In genomic region chr1:63790989-63791388, GRCh38 we compare ENCODE assay signal across 1 cellular context.
TF ChIP-seq lines count a peak whose summit lies in the region.

No MANE protein-coding gene starts in this region.

TF ChIP-seq in GM23338, 12 proteins besides CTCF, POLR2A, EP300 and RAD21 (continued from another document):
- TF ChIP-seq, protein P1, sequence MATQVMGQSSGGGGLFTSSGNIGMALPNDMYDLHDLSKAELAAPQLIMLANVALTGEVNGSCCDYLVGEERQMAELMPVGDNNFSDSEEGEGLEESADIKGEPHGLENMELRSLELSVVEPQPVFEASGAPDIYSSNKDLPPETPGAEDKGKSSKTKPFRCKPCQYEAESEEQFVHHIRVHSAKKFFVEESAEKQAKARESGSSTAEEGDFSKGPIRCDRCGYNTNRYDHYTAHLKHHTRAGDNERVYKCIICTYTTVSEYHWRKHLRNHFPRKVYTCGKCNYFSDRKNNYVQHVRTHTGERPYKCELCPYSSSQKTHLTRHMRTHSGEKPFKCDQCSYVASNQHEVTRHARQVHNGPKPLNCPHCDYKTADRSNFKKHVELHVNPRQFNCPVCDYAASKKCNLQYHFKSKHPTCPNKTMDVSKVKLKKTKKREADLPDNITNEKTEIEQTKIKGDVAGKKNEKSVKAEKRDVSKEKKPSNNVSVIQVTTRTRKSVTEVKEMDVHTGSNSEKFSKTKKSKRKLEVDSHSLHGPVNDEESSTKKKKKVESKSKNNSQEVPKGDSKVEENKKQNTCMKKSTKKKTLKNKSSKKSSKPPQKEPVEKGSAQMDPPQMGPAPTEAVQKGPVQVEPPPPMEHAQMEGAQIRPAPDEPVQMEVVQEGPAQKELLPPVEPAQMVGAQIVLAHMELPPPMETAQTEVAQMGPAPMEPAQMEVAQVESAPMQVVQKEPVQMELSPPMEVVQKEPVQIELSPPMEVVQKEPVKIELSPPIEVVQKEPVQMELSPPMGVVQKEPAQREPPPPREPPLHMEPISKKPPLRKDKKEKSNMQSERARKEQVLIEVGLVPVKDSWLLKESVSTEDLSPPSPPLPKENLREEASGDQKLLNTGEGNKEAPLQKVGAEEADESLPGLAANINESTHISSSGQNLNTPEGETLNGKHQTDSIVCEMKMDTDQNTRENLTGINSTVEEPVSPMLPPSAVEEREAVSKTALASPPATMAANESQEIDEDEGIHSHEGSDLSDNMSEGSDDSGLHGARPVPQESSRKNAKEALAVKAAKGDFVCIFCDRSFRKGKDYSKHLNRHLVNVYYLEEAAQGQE (IDR thresholded peaks at IDR 0.05; ENCODE audit: unreplicated experiment) = no peak
- TF ChIP-seq, protein P2, sequence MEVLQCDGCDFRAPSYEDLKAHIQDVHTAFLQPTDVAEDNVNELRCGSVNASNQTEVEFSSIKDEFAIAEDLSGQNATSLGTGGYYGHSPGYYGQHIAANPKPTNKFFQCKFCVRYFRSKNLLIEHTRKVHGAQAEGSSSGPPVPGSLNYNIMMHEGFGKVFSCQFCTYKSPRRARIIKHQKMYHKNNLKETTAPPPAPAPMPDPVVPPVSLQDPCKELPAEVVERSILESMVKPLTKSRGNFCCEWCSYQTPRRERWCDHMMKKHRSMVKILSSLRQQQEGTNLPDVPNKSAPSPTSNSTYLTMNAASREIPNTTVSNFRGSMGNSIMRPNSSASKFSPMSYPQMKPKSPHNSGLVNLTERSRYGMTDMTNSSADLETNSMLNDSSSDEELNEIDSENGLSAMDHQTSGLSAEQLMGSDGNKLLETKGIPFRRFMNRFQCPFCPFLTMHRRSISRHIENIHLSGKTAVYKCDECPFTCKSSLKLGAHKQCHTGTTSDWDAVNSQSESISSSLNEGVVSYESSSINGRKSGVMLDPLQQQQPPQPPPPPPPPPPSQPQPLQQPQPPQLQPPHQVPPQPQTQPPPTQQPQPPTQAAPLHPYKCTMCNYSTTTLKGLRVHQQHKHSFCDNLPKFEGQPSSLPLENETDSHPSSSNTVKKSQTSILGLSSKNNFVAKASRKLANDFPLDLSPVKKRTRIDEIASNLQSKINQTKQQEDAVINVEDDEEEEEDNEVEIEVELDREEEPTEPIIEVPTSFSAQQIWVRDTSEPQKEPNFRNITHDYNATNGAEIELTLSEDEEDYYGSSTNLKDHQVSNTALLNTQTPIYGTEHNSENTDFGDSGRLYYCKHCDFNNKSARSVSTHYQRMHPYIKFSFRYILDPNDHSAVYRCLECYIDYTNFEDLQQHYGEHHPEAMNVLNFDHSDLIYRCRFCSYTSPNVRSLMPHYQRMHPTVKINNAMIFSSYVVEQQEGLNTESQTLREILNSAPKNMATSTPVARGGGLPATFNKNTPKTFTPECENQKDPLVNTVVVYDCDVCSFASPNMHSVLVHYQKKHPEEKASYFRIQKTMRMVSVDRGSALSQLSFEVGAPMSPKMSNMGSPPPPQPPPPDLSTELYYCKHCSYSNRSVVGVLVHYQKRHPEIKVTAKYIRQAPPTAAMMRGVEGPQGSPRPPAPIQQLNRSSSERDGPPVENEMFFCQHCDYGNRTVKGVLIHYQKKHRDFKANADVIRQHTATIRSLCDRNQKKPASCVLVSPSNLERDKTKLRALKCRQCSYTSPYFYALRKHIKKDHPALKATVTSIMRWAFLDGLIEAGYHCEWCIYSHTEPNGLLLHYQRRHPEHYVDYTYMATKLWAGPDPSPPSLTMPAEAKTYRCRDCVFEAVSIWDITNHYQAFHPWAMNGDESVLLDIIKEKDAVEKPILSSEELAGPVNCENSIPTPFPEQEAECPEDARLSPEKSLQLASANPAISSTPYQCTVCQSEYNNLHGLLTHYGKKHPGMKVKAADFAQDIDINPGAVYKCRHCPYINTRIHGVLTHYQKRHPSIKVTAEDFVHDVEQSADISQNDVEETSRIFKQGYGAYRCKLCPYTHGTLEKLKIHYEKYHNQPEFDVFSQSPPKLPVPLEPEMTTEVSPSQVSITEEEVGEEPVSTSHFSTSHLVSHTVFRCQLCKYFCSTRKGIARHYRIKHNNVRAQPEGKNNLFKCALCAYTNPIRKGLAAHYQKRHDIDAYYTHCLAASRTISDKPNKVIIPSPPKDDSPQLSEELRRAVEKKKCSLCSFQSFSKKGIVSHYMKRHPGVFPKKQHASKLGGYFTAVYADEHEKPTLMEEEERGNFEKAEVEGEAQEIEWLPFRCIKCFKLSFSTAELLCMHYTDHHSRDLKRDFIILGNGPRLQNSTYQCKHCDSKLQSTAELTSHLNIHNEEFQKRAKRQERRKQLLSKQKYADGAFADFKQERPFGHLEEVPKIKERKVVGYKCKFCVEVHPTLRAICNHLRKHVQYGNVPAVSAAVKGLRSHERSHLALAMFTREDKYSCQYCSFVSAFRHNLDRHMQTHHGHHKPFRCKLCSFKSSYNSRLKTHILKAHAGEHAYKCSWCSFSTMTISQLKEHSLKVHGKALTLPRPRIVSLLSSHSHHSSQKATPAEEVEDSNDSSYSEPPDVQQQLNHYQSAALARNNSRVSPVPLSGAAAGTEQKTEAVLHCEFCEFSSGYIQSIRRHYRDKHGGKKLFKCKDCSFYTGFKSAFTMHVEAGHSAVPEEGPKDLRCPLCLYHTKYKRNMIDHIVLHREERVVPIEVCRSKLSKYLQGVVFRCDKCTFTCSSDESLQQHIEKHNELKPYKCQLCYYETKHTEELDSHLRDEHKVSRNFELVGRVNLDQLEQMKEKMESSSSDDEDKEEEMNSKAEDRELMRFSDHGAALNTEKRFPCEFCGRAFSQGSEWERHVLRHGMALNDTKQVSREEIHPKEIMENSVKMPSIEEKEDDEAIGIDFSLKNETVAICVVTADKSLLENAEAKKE (CRISPR knock-in tag; IDR thresholded peaks at IDR 0.05) = no peak
- TF ChIP-seq STAT1 (IDR thresholded peaks at IDR 0.05; ENCODE audit: unreplicated experiment) (no peak), JUNB (IDR thresholded peaks at IDR 0.05; ENCODE audit: unreplicated experiment) (no peak), ZNF114 (CRISPR knock-in tag; IDR thresholded peaks at IDR 0.05) (no peak), ETS1 (IDR thresholded peaks at IDR 0.05) (no peak), CREB1 (CRISPR knock-in tag; IDR thresholded peaks at IDR 0.05; ENCODE audit: low read depth) (no peak)
